Comparison of ENCODE assay signal across 11 cellular contexts in genomic region chr4:2785613-2786012, GRCh38. TPM values are rescaled to one million over a fixed set of nuclear protein-coding genes. Genes with fewer than 3 reads are reported as not detected.
DNase-seq lines count a peak whose midpoint lies in the region; ATAC-seq and TF ChIP-seq lines count a peak whose summit lies in the region.
"Had no signal": no experiment of that assay in that cellular context is flagged by ENCODE, and none has a peak within 500 bp of the region (broad histone marks: within the 10 kb centered on the region; RNA-seq: fewer than 3 reads in every experiment).

No MANE protein-coding gene starts in this region.

- ATAC-seq in Right ventricle myocardium superior (ENCODE audit: poor library complexity) (peak; percentile 20), foreskin keratinocyte (no peak), GM19452 (IDR thresholded peaks at IDR 0.05; ENCODE audit: unreplicated experiment) (no peak)
- ATAC-seq: Panc1 had no signal

- DNase-seq in AML-193 (lab: John Stamatoyannopoulos, UW) (peak; percentile 85 to 86), SIG-M5 (lab: John Stamatoyannopoulos, UW) (peak; percentile 38), Right ventricle myocardium superior (no peak), KG1 (lab: John Stamatoyannopoulos, UW) (no peak), foreskin keratinocyte (no peak), amniotic stem cell (lab: John Stamatoyannopoulos, UW) (no peak)
- DNase-seq: brain microvascular endothelial cell, DMS153 had no signal

- intact Hi-C loops in Right ventricle myocardium superior (cut with DNase I) = no loop called here

- H3K27ac ChIP-seq in foreskin keratinocyte = no peak overlapping the region
- H3K27ac ChIP-seq: brain microvascular endothelial cell had no signal

- no peak for TF ChIP-seq CTCF in foreskin keratinocyte (conservative IDR thresholded peaks at IDR 0.05)

- H3K4me1 ChIP-seq in foreskin keratinocyte = no peaks in the 10 kb centered on the region

- TF ChIP-seq POLR2A in GM18526 (IDR thresholded peaks at IDR 0.05; ENCODE audit: extremely low read depth, insufficient read length) = peak; percentile 45

- peaks cover 23% of the 10 kb centered on the region for H3K27me3 ChIP-seq in foreskin keratinocyte
- H3K27me3 ChIP-seq: brain microvascular endothelial cell had no signal

RNA-seq across cellular contexts. Expression of gene SH3BP2, which starts 7.3 kb away (rescaled TPM):
- total RNA-seq in Right ventricle myocardium superior = 24.9 TPM
- total RNA-seq in foreskin keratinocyte = 12.5 and 15.7 TPM in 2 replicates
- polyA plus RNA-seq in foreskin keratinocyte = 8.3 and 10.8 TPM in 2 replicates

RNA-seq across cellular contexts. Expression of gene TNIP2, which starts 29.5 kb away (rescaled TPM):
- total RNA-seq in Right ventricle myocardium superior (25.9 TPM), foreskin keratinocyte (35.5 and 35.6 TPM in 2 replicates)
- polyA plus RNA-seq in foreskin keratinocyte = 36.6 and 41.3 TPM in 2 replicates

RNA-seq across cellular contexts. Expression of gene ADD1, which starts 58.0 kb away (rescaled TPM):
- total RNA-seq in Right ventricle myocardium superior (217 TPM), foreskin keratinocyte (173 and 176 TPM in 2 replicates)
- polyA plus RNA-seq in foreskin keratinocyte = 129 and 130 TPM in 2 replicates

Comparison
In these comparisons a context has a peak if more than half of its experiments do, and no peak if none do; other contexts are left out.
1. DNase-seq: peak in AML-193 (2 of 2) and SIG-M5 (single experiment); none in Right ventricle myocardium superior (single experiment), KG1 (single experiment), foreskin keratinocyte (0 of 2) and amniotic stem cell (single experiment).